11 cellular contexts compared by ENCODE assay signal in genomic region chr10:50561266-50561665, GRCh38.
DNase-seq lines count a peak whose midpoint lies in the region; ATAC-seq and TF ChIP-seq lines count a peak whose summit lies in the region.
"Had no signal": no experiment of that assay in that cellular context is flagged by ENCODE, and none has a peak within 500 bp of the region (broad histone marks: within the 10 kb centered on the region; RNA-seq: fewer than 3 reads in every experiment).

No MANE protein-coding gene starts in this region.

- peaks cover 6% of the 10 kb centered on the region for H3K79me2 ChIP-seq in osteoblast (ENCODE audit: insufficient read depth, low read length)

- no peak overlapping the region for H2AFZ ChIP-seq in osteoblast (ENCODE audit: low read length)

- DNase-seq in AG09309 (ENCODE audit: low read depth) (peak; percentile 99), RPMI7951 (ENCODE audit: low read depth) (peak; percentile 48), fibroblast of peridontal ligament (ENCODE audit: extremely low read depth) (peak; percentile 100), osteoblast (ENCODE audit: insufficient read length, low spot score, missing footprints) (peak; percentile 88), left colon (no peak)
- DNase-seq in natural killer cell treated with Interleukin-12 subunit alpha and Interleukin-12 subunit beta and Interleukin-15 and Interleukin-18, amount 100 ng/mL, for 72 hours (ENCODE audit: low spot score), result no peak
- no peak for DNase-seq in stimulated activated effector memory CD8-positive, alpha-beta T cell treated with anti-CD3 and anti-CD28 coated beads, Interleukin-12 subunit alpha, Interleukin-12 subunit beta, amount 100 ng/mL, for 72 hours (ENCODE audit: low spot score in 2 of 2)
- DNase-seq in activated T-cell treated with anti-CD3 and anti-CD28 coated beads, Interleukin-2, amount 50 U/mL, for 48 hours, result no peak
- DNase-seq: activated CD4-positive, alpha-beta memory T cell treated with anti-CD3 and anti-CD28 coated beads, Interleukin-2, amount 10 ng/mL, durations not matched to agents 7 days and 5 days; COR-L47 had no signal

- H3K27ac Mint-ChIP-seq in natural killer cell treated with Interleukin-12 subunit alpha and Interleukin-12 subunit beta and Interleukin-15 and Interleukin-18, amount 100 ng/mL, for 72 hours, result no peak overlapping the region
- no peak overlapping the region for H3K27ac Mint-ChIP-seq in stimulated activated effector memory CD8-positive, alpha-beta T cell treated with anti-CD3 and anti-CD28 coated beads, Interleukin-12 subunit alpha, Interleukin-12 subunit beta, amount 100 ng/mL, for 72 hours
- H3K27ac Mint-ChIP-seq: activated CD4-positive, alpha-beta memory T cell treated with anti-CD3 and anti-CD28 coated beads, Interleukin-2, amount 10 ng/mL, durations not matched to agents 7 days and 5 days; dendritic cell treated with granulocyte-macrophage colony-stimulating factor and Interleukin-4, amounts not matched to agents 40 ng/mL and 50 ng/mL, for 4 days had no signal

- peak overlapping the region; percentile 27 for H3K4me2 ChIP-seq in osteoblast (ENCODE audit: insufficient read depth, low read length)

- intact Hi-C loops in left colon (cut with DNase I, micrococcal nuclease), result loop anchor here in 1 of 2 donors (5.0 kb wide), 1 partner anchor 61 kb away; the partner anchor contains the start of gene SGMS1

- no peaks in the 10 kb centered on the region for H3K27me3 ChIP-seq in osteoblast (ENCODE audit: insufficient read depth, low read length)

- H3K36me3 ChIP-seq in osteoblast (ENCODE audit: insufficient read depth, low read length), result no peaks in the 10 kb centered on the region

- ATAC-seq in natural killer cell treated with Interleukin-12 subunit alpha and Interleukin-12 subunit beta and Interleukin-15 and Interleukin-18, amount 100 ng/mL, for 72 hours, result no peak
- no peak for ATAC-seq in stimulated activated effector memory CD8-positive, alpha-beta T cell treated with anti-CD3 and anti-CD28 coated beads, Interleukin-12 subunit alpha, Interleukin-12 subunit beta, amount 100 ng/mL, for 72 hours
- ATAC-seq in left colon, result no peak

- H3K4me1 ChIP-seq in osteoblast (ENCODE audit: insufficient read depth, low read length), result peaks cover 28% of the 10 kb centered on the region

- no peaks in the 10 kb centered on the region for H3K36me3 Mint-ChIP-seq in natural killer cell treated with Interleukin-12 subunit alpha and Interleukin-12 subunit beta and Interleukin-15 and Interleukin-18, amount 100 ng/mL, for 72 hours
- H3K36me3 Mint-ChIP-seq in stimulated activated effector memory CD8-positive, alpha-beta T cell treated with anti-CD3 and anti-CD28 coated beads, Interleukin-12 subunit alpha, Interleukin-12 subunit beta, amount 100 ng/mL, for 72 hours, result no peaks in the 10 kb centered on the region

- TF ChIP-seq CTCF in AG09309 (IDR thresholded peaks at IDR 0.05; ENCODE audit: control insufficient read depth, insufficient read depth, low read depth, low read length, missing control alignments) (no peak), osteoblast (IDR thresholded peaks at IDR 0.05; ENCODE audit: extremely low read depth, low read depth, low read length) (no peak)

- H3K9me3 Mint-ChIP-seq in natural killer cell treated with Interleukin-12 subunit alpha and Interleukin-12 subunit beta and Interleukin-15 and Interleukin-18, amount 100 ng/mL, for 72 hours, result no peaks in the 10 kb centered on the region
- no peaks in the 10 kb centered on the region for H3K9me3 Mint-ChIP-seq in stimulated activated effector memory CD8-positive, alpha-beta T cell treated with anti-CD3 and anti-CD28 coated beads, Interleukin-12 subunit alpha, Interleukin-12 subunit beta, amount 100 ng/mL, for 72 hours
- H3K9me3 Mint-ChIP-seq: activated CD4-positive, alpha-beta memory T cell treated with anti-CD3 and anti-CD28 coated beads, Interleukin-2, amount 10 ng/mL, durations not matched to agents 7 days and 5 days; dendritic cell treated with granulocyte-macrophage colony-stimulating factor and Interleukin-4, amounts not matched to agents 40 ng/mL and 50 ng/mL, for 4 days had no signal

- H3K4me3 ChIP-seq in AG09309 (ENCODE audit: control insufficient read depth, low read depth, low read length) (no peak overlapping the region), osteoblast (ENCODE audit: insufficient read depth, low read length) (no peak overlapping the region)

- H3K4me3 Mint-ChIP-seq in natural killer cell treated with Interleukin-12 subunit alpha and Interleukin-12 subunit beta and Interleukin-15 and Interleukin-18, amount 100 ng/mL, for 72 hours, result no peak overlapping the region
- no peak overlapping the region for H3K4me3 Mint-ChIP-seq in stimulated activated effector memory CD8-positive, alpha-beta T cell treated with anti-CD3 and anti-CD28 coated beads, Interleukin-12 subunit alpha, Interleukin-12 subunit beta, amount 100 ng/mL, for 72 hours
- H3K4me3 Mint-ChIP-seq: activated CD4-positive, alpha-beta memory T cell treated with anti-CD3 and anti-CD28 coated beads, Interleukin-2, amount 10 ng/mL, durations not matched to agents 7 days and 5 days; dendritic cell treated with granulocyte-macrophage colony-stimulating factor and Interleukin-4, amounts not matched to agents 40 ng/mL and 50 ng/mL, for 4 days had no signal

- H3K4me1 Mint-ChIP-seq in natural killer cell treated with Interleukin-12 subunit alpha and Interleukin-12 subunit beta and Interleukin-15 and Interleukin-18, amount 100 ng/mL, for 72 hours (ENCODE audit: low read depth in 2 of 2), result peaks cover 2 to 7% of the 10 kb centered on the region in 2 donors
- peaks cover 7% of the 10 kb centered on the region for H3K4me1 Mint-ChIP-seq in stimulated activated effector memory CD8-positive, alpha-beta T cell treated with anti-CD3 and anti-CD28 coated beads, Interleukin-12 subunit alpha, Interleukin-12 subunit beta, amount 100 ng/mL, for 72 hours
- H3K4me1 Mint-ChIP-seq: activated CD4-positive, alpha-beta memory T cell treated with anti-CD3 and anti-CD28 coated beads, Interleukin-2, amount 10 ng/mL, durations not matched to agents 7 days and 5 days had no signal

- H3K9me3 ChIP-seq in osteoblast (ENCODE audit: low read depth, low read length), result no peaks in the 10 kb centered on the region

- H3K27ac ChIP-seq in osteoblast (ENCODE audit: low read depth, low read length), result peak overlapping the region; percentile 1

- peaks cover 2% of the 10 kb centered on the region for H4K20me1 ChIP-seq in osteoblast (ENCODE audit: insufficient read depth, low read length)

- no peaks in the 10 kb centered on the region for H3K27me3 Mint-ChIP-seq in natural killer cell treated with Interleukin-12 subunit alpha and Interleukin-12 subunit beta and Interleukin-15 and Interleukin-18, amount 100 ng/mL, for 72 hours
- H3K27me3 Mint-ChIP-seq: activated CD4-positive, alpha-beta memory T cell treated with anti-CD3 and anti-CD28 coated beads, Interleukin-2, amount 10 ng/mL, durations not matched to agents 7 days and 5 days; dendritic cell treated with granulocyte-macrophage colony-stimulating factor and Interleukin-4, amounts not matched to agents 40 ng/mL and 50 ng/mL, for 4 days had no signal

Comparison
In these comparisons a context has a peak if more than half of its experiments do, and no peak if none do; other contexts are left out.
1. DNase-seq: peak in AG09309 (single experiment), RPMI7951 (single experiment), fibroblast of peridontal ligament (single experiment) and osteoblast (single experiment); none in natural killer cell treated with Interleukin-12 subunit alpha and Interleukin-12 subunit beta and Interleukin-15 and Interleukin-18, amount 100 ng/mL, for 72 hours (single experiment), stimulated activated effector memory CD8-positive, alpha-beta T cell treated with anti-CD3 and anti-CD28 coated beads, Interleukin-12 subunit alpha, Interleukin-12 subunit beta, amount 100 ng/mL, for 72 hours (0 of 2), left colon (0 of 2) and activated T-cell treated with anti-CD3 and anti-CD28 coated beads, Interleukin-2, amount 50 U/mL, for 48 hours (0 of 2).